ENCODE assay signal across 10 cellular contexts in the genomic region with DNA sequence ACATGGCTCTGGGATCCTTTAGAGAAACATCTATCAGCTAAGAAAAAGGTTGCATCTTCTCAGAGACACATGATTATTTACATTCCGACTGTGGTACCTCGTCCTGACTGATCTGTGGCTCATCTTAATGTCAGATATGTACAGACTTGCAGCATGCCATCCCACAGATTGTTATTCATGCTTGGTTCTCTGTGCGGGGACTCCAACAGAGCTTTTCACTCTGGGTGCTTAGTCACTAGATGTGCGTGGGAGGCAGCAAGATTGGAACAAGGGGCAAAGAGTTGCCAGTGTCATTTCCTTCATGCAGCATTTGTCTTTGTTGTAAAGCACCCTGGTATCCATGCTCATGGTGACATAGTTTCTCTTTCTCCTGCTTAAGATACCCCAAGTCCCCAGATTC.
DNase-seq lines count a peak whose midpoint lies in the region; ATAC-seq and TF ChIP-seq lines count a peak whose summit lies in the region.
"Had no signal": no experiment of that assay in that cellular context is flagged by ENCODE, and none has a peak within 500 bp of the region (broad histone marks: within the 10 kb centered on the region; RNA-seq: fewer than 3 reads in every experiment).

No MANE protein-coding gene starts in this region.

- H2BK120ac ChIP-seq in IMR-90 (ENCODE audit: low read depth, low read length) = no peak overlapping the region

- peak overlapping the region; percentile 33 for H3K27ac ChIP-seq in AG04450 (ENCODE audit: low read depth, low read length)
- no peak overlapping the region for H3K27ac ChIP-seq in IMR-90 (ENCODE audit: insufficient read depth, low read length)
- H3K27ac ChIP-seq in osteoblast (ENCODE audit: low read depth, low read length) = peak overlapping the region; percentile 18
- H3K27ac ChIP-seq in psoas muscle = no peak overlapping the region
- H3K27ac ChIP-seq: heart right ventricle had no signal

- no peak overlapping the region for H4K8ac ChIP-seq in IMR-90 (ENCODE audit: low read depth in 2 of 2, low read length in 2 of 2)

- TF ChIP-seq POLR2A in IMR-90 (IDR thresholded peaks at IDR 0.05; ENCODE audit: low read depth, low read length) = no peak

- H4K20me1 ChIP-seq in IMR-90 (ENCODE audit: insufficient read depth, low read length) = peaks cover 5% of the 10 kb centered on the region; the same call in 1 of the 2 replicates
- H4K20me1 ChIP-seq in osteoblast (ENCODE audit: insufficient read depth, low read length) = peaks cover 19% of the 10 kb centered on the region

- no peak overlapping the region for H4K91ac ChIP-seq in IMR-90 (ENCODE audit: insufficient read depth, low read depth, low read length)

- no peak overlapping the region for H4K5ac ChIP-seq in IMR-90 (ENCODE audit: low read depth, low read length)

- CTCF ChIA-PET in AG04450 (lab: Charles Lee) (interaction anchor here (1.0 kb wide), 1 partner anchor 456 kb away, joined by 3 read pairs; no protein-coding TSS in a partner anchor), IMR-90 (lab: Yijun Ruan, JAX) (no interaction called here)

- H3K4me1 ChIP-seq in IMR-90 (ENCODE audit: control insufficient read depth, insufficient read depth, low read length) = peaks cover 18% of the 10 kb centered on the region
- H3K4me1 ChIP-seq in adipocyte (ENCODE audit: control insufficient read depth, insufficient read depth, low read length) = peaks cover 31% of the 10 kb centered on the region
- H3K4me1 ChIP-seq in osteoblast (ENCODE audit: insufficient read depth, low read length) = peaks cover 14% of the 10 kb centered on the region
- no peaks in the 10 kb centered on the region for H3K4me1 ChIP-seq in psoas muscle
- H3K4me1 ChIP-seq: heart right ventricle had no signal

- peaks cover 12% of the 10 kb centered on the region for H3K36me3 ChIP-seq in IMR-90 (ENCODE audit: control insufficient read depth, insufficient read depth, low read length)
- H3K36me3 ChIP-seq in adipocyte (ENCODE audit: control insufficient read depth, insufficient read depth, low read length, severe bottlenecking) = peaks cover 3% of the 10 kb centered on the region
- H3K36me3 ChIP-seq in osteoblast (ENCODE audit: insufficient read depth, low read length) = peaks cover 6% of the 10 kb centered on the region
- no peaks in the 10 kb centered on the region for H3K36me3 ChIP-seq in psoas muscle (ENCODE audit: insufficient read depth in 1 of 2, low read depth in 1 of 2)
- H3K36me3 ChIP-seq: heart right ventricle had no signal

- H3K23ac ChIP-seq in IMR-90 (ENCODE audit: low read depth, low read length) = no peak overlapping the region

- peak overlapping the region; percentile 51 for H2BK5ac ChIP-seq in IMR-90 (ENCODE audit: low read depth, low read length, poor library complexity, severe bottlenecking)

- no peak overlapping the region; the same call in 1 of the 2 replicates for H3K56ac ChIP-seq in IMR-90 (ENCODE audit: extremely low read depth, insufficient read depth, low read length)

- H3K4me3 ChIP-seq in AG04450 (ENCODE audit: low read depth, low read length) = no peak overlapping the region
- no peak overlapping the region for H3K4me3 ChIP-seq in IMR-90 (ENCODE audit: insufficient read depth, low read depth, low read length)
- no peak overlapping the region for H3K4me3 ChIP-seq in adipocyte (ENCODE audit: low read length)
- no peak overlapping the region for H3K4me3 ChIP-seq in osteoblast (ENCODE audit: insufficient read depth, low read length)
- no peak overlapping the region for H3K4me3 ChIP-seq in psoas muscle
- H3K4me3 ChIP-seq: heart right ventricle had no signal

- peak overlapping the region; percentile 24; the same call in 1 of the 2 replicates for H3K14ac ChIP-seq in IMR-90 (replicated peaks; ENCODE audit: low read depth, low read length)

- H3K9ac ChIP-seq in IMR-90 (ENCODE audit: low read depth, low read length) (no peak overlapping the region), adipocyte (ENCODE audit: low read length) (no peak overlapping the region)

- peaks cover 44% of the 10 kb centered on the region for H3K9me1 ChIP-seq in IMR-90 (ENCODE audit: insufficient read depth, low read length)

- H3K27me3 ChIP-seq in AG04450 (ENCODE audit: control insufficient read depth, insufficient read depth, low read length) (no peaks in the 10 kb centered on the region), IMR-90 (ENCODE audit: control insufficient read depth, insufficient read depth, low read length) (no peaks in the 10 kb centered on the region), adipocyte (replicated peaks; ENCODE audit: control insufficient read depth, insufficient read depth, low read length) (no peaks in the 10 kb centered on the region), osteoblast (ENCODE audit: insufficient read depth, low read length) (no peaks in the 10 kb centered on the region), psoas muscle (ENCODE audit: insufficient read depth in 3 of 3, low read length in 2 of 3) (no peaks in the 10 kb centered on the region)
- H3K27me3 ChIP-seq: heart right ventricle had no signal

- H3K9me3 ChIP-seq in AG04450 (ENCODE audit: control insufficient read depth, insufficient read depth, low read length) = no peaks in the 10 kb centered on the region
- no peaks in the 10 kb centered on the region for H3K9me3 ChIP-seq in IMR-90 (ENCODE audit: control insufficient read depth, insufficient read depth, low read length)
- H3K9me3 ChIP-seq in adipocyte (ENCODE audit: control insufficient read depth, low read length) = no peaks in the 10 kb centered on the region
- H3K9me3 ChIP-seq in osteoblast (ENCODE audit: low read depth, low read length) = no peaks in the 10 kb centered on the region
- no peaks in the 10 kb centered on the region for H3K9me3 ChIP-seq in psoas muscle
- H3K9me3 ChIP-seq: heart right ventricle had no signal

- no peak overlapping the region for H2BK20ac ChIP-seq in IMR-90 (ENCODE audit: low read depth, low read length)

- TF ChIP-seq CTCF in AG04450 (IDR thresholded peaks at IDR 0.05; ENCODE audit: low read depth, low read length) = no peak
- no peak for TF ChIP-seq CTCF in IMR-90 (conservative IDR thresholded peaks at IDR 0.05; ENCODE audit: low read depth, low read length)
- TF ChIP-seq CTCF in osteoblast (IDR thresholded peaks at IDR 0.05; ENCODE audit: extremely low read depth, low read depth, low read length) = no peak
- no peak for TF ChIP-seq CTCF in psoas muscle (IDR thresholded peaks at IDR 0.05)

- no peak for TF ChIP-seq RAD21 in IMR-90 (IDR thresholded peaks at IDR 0.05; ENCODE audit: low read length)

- H2AK5ac ChIP-seq in IMR-90 (ENCODE audit: low read depth, low read length) = no peak overlapping the region

- H3K79me1 ChIP-seq in IMR-90 (ENCODE audit: low read depth in 1 of 2, low read length in 2 of 2) = peaks cover 12 to 50% of the 10 kb centered on the region in 2 experiments

- H3K4me2 ChIP-seq in IMR-90 (ENCODE audit: low read depth, low read length) (peak overlapping the region; percentile 12; the same call in 1 of the 2 replicates), osteoblast (ENCODE audit: insufficient read depth, low read length) (peak overlapping the region; percentile 18)

- DNase-seq in AG04450 (ENCODE audit: low read depth, low spot score) (no peak), IMR-90 (peak; percentile 80), adipocyte (ENCODE audit: low read depth) (peak; percentile 70), osteoblast (ENCODE audit: insufficient read length, low spot score, missing footprints) (peak; percentile 88), A172 (ENCODE audit: low spot score) (no peak), psoas muscle (no peak), NCI-H187 (lab: John Stamatoyannopoulos, UW) (no peak)
- DNase-seq: DMS79, heart right ventricle had no signal

- ATAC-seq in IMR-90 (ENCODE audit: low read depth) = peak; percentile 81
- ATAC-seq in HG02885 (IDR thresholded peaks at IDR 0.05; ENCODE audit: poor library complexity, unreplicated experiment) = no peak
- no peak for ATAC-seq in psoas muscle
- ATAC-seq: heart right ventricle had no signal

- no peaks in the 10 kb centered on the region for H3K79me2 ChIP-seq in osteoblast (ENCODE audit: insufficient read depth, low read length)

- H3K18ac ChIP-seq in IMR-90 (ENCODE audit: low read depth, low read length) = no peak overlapping the region

- H3K4ac ChIP-seq in IMR-90 (ENCODE audit: low read depth, low read length) = no peak overlapping the region

- intact Hi-C loops in IMR-90 (cut with micrococcal nuclease) (no loop called here), psoas muscle (cut with DNase I) (no loop called here)

- in situ Hi-C loops in IMR-90 (cut with MboI; ENCODE audit: low sequenced_read_pairs) = loop anchor here (25.0 kb wide), 1 partner anchor 1419 kb away; no protein-coding TSS in a partner anchor

- BruUV-seq in IMR-90 (replicated peaks; lab: Mats Ljungman, UMichigan) = no TSS peak

- dilution Hi-C loops in IMR-90 (cut with HindIII; ENCODE audit: low sequenced_read_pairs, unreplicated experiment) = no loop called here

- POLR2A ChIA-PET in AG04450 (lab: Yijun Ruan, JAX) = interaction anchor here (0.6 to 1.0 kb wide), 3 partner anchors 13 to 186 kb away, joined by 3 to 4 read pairs (median 3); no protein-coding TSS in a partner anchor
- POLR2A ChIA-PET in IMR-90 (lab: Charles Lee; ENCODE audit: unreplicated experiment) = no interaction called here

- H2BK15ac ChIP-seq in IMR-90 (ENCODE audit: low read depth, low read length) = no peak overlapping the region

- H2AFZ ChIP-seq in IMR-90 (replicated peaks; ENCODE audit: low read length, poor library complexity) (peak overlapping the region; percentile 36), osteoblast (ENCODE audit: low read length) (no peak overlapping the region)

- no peak overlapping the region for H2AK9ac ChIP-seq in IMR-90 (replicated peaks; ENCODE audit: low read depth, low read length, poor library complexity)

- 20% methylated on average over 1 of the region's 4 CpGs; no CpG with 5 or more reads in 1 of the 2 experiments for WGBS in IMR-90 (ENCODE audit: extremely low coverage in 2 of 2, insufficient read length in 1 of 2), 2 experiments
- WGBS in psoas muscle, 3 donors = 81 to 92% (median 87%) methylated on average over 4 of the region's 4 CpGs

TF ChIP-seq in IMR-90, 13 proteins besides CTCF, POLR2A, EP300 and RAD21 (continues in another document):
- TF ChIP-seq ELK1 (IDR thresholded peaks at IDR 0.05; ENCODE audit: borderline replicate concordance, low read depth, low read length) (no peak), BHLHE40 (IDR thresholded peaks at IDR 0.05; ENCODE audit: low read depth, low read length) (no peak), MXI1 (IDR thresholded peaks at IDR 0.05; ENCODE audit: borderline replicate concordance, low read depth, low read length) (0 out of 2 replicates have a peak, but pooled peaks have one; percentile 40), CHD1 (IDR thresholded peaks at IDR 0.05; ENCODE audit: low read depth, low read length) (no peak), SMC3 (IDR thresholded peaks at IDR 0.05; ENCODE audit: low read depth, low read length) (no peak)

Comparison
In these comparisons a context has a peak if more than half of its experiments do, and no peak if none do; other contexts are left out.
1. DNase-seq: peak in IMR-90 (single experiment), adipocyte (single experiment) and osteoblast (single experiment); none in AG04450 (single experiment), A172 (single experiment), psoas muscle (0 of 2) and NCI-H187 (0 of 2).
2. H3K27ac ChIP-seq: peak in AG04450 (single experiment) and osteoblast (single experiment); none in IMR-90 (single experiment) and psoas muscle (single experiment).